In genomic region chr13:98456423-98456845, GRCh38 we compare ENCODE assay signal across 19 cellular contexts.
A peak's percentile ranks its signal among the peaks of the same experiment; 100 is the strongest.
DNase-seq lines count a peak whose midpoint lies in the region; ATAC-seq and TF ChIP-seq lines count a peak whose summit lies in the region.
"Had no signal": no experiment of that assay in that cellular context is flagged by ENCODE, and none has a peak within 500 bp of the region (broad histone marks: within the 10 kb centered on the region; RNA-seq: fewer than 3 reads in every experiment).

No MANE protein-coding gene starts in this region.

- peaks cover 5% of the 10 kb centered on the region for H3K4me1 Mint-ChIP-seq in activated CD8-positive, alpha-beta memory T cell treated with anti-CD3 and anti-CD28 coated beads, Interleukin-2, amount 10 ng/mL, durations not matched to agents 7 days and 5 days
- H3K4me1 Mint-ChIP-seq: B cell had no signal

- H3K4me3 Mint-ChIP-seq in activated CD8-positive, alpha-beta memory T cell treated with anti-CD3 and anti-CD28 coated beads, Interleukin-2, amount 10 ng/mL, durations not matched to agents 7 days and 5 days: no peak overlapping the region
- H3K4me3 Mint-ChIP-seq: B cell, brain had no signal

- no peaks in the 10 kb centered on the region for H3K27me3 Mint-ChIP-seq in activated CD8-positive, alpha-beta memory T cell treated with anti-CD3 and anti-CD28 coated beads, Interleukin-2, amount 10 ng/mL, durations not matched to agents 7 days and 5 days
- H3K27me3 Mint-ChIP-seq: B cell had no signal

- H3K36me3 Mint-ChIP-seq in activated CD8-positive, alpha-beta memory T cell treated with anti-CD3 and anti-CD28 coated beads, Interleukin-2, amount 10 ng/mL, durations not matched to agents 7 days and 5 days: peaks cover 37% of the 10 kb centered on the region

- no peaks in the 10 kb centered on the region for H3K9me3 Mint-ChIP-seq in activated CD8-positive, alpha-beta memory T cell treated with anti-CD3 and anti-CD28 coated beads, Interleukin-2, amount 10 ng/mL, durations not matched to agents 7 days and 5 days (ENCODE audit: low read depth)
- H3K9me3 Mint-ChIP-seq: brain had no signal

- TF ChIP-seq POLR2A in esophagus squamous epithelium (IDR thresholded peaks at IDR 0.05): no peak
- TF ChIP-seq POLR2A in uterus (IDR thresholded peaks at IDR 0.05): no peak

- no peak overlapping the region for H3K27ac Mint-ChIP-seq in activated CD8-positive, alpha-beta memory T cell treated with anti-CD3 and anti-CD28 coated beads, Interleukin-2, amount 10 ng/mL, durations not matched to agents 7 days and 5 days
- H3K27ac Mint-ChIP-seq: B cell had no signal

- ATAC-seq in left ventricle myocardium superior (peak; percentile 16), Right ventricle myocardium inferior (no peak), HG02973 (IDR thresholded peaks at IDR 0.05; ENCODE audit: unreplicated experiment) (no peak)
- ATAC-seq in activated CD8-positive, alpha-beta memory T cell treated with anti-CD3 and anti-CD28 coated beads, Interleukin-2, amount 10 ng/mL, durations not matched to agents 7 days and 5 days: no peak
- ATAC-seq: Panc1 had no signal

- H3K27ac ChIP-seq in esophagus squamous epithelium (peak overlapping the region in 3 of 4 donors; percentile 46 to 83 (median 64)), uterus (peak overlapping the region; percentile 79 to 80)
- H3K27ac ChIP-seq: suprapubic skin had no signal

- no peaks in the 10 kb centered on the region for H3K9me3 ChIP-seq in esophagus squamous epithelium
- no peaks in the 10 kb centered on the region for H3K9me3 ChIP-seq in uterus
- H3K9me3 ChIP-seq: sigmoid colon, suprapubic skin had no signal

- CTCF ChIA-PET in activated CD8-positive, alpha-beta memory T cell treated with anti-CD3 and anti-CD28 coated beads, Interleukin-2, amount 10 ng/mL, durations not matched to agents 7 days and 5 days (lab: Charles Lee): no interaction called here

- H3K4me3 ChIP-seq in esophagus squamous epithelium (no peak overlapping the region), uterus (no peak overlapping the region)
- H3K4me3 ChIP-seq: sigmoid colon, suprapubic skin had no signal

- DNase-seq in left ventricle myocardium superior: peak; percentile 33
- DNase-seq in Right ventricle myocardium inferior (ENCODE audit: missing footprints): no peak
- peak; percentile 99 for DNase-seq in NCI-H69 (lab: John Stamatoyannopoulos, UW)
- DNase-seq in esophagus squamous epithelium (lab: John Stamatoyannopoulos, UW): no peak
- no peak for DNase-seq in uterus
- no peak for DNase-seq in activated CD8-positive, alpha-beta memory T cell treated with anti-CD3 and anti-CD28 coated beads, Interleukin-2, amount 10 ng/mL, durations not matched to agents 7 days and 5 days
- DNase-seq: DMS153; H7; islet precursor cell; NCI-H1930; NCI-H748 treated with DMSO at 0.1 percent for 48 hours; sigmoid colon; stimulated activated CD4-positive, alpha-beta T cell treated with anti-CD3 and anti-CD28 coated beads, Interleukin-1b, Interleukin-23, amount 100 ng/mL, for 48 hours; SW 1271 had no signal

- H3K4me1 ChIP-seq in esophagus squamous epithelium: peaks cover 0 to 39% (median 26%) of the 10 kb centered on the region in 3 donors
- H3K4me1 ChIP-seq in uterus: peaks cover 4 to 8% of the 10 kb centered on the region in 2 donors

- H3K27me3 ChIP-seq in esophagus squamous epithelium (no peaks in the 10 kb centered on the region), uterus (no peaks in the 10 kb centered on the region)
- H3K27me3 ChIP-seq: sigmoid colon, suprapubic skin had no signal

- H3K36me3 ChIP-seq in esophagus squamous epithelium (peaks cover 23 to 98% (median 29%) of the 10 kb centered on the region in 3 donors), uterus (no peaks in the 10 kb centered on the region)

- 88 to 100% methylated on average over 4 of the region's 6 CpGs for WGBS in esophagus squamous epithelium, 2 donors

- TF ChIP-seq CTCF in esophagus squamous epithelium (IDR thresholded peaks at IDR 0.05) (no peak), uterus (IDR thresholded peaks at IDR 0.05) (no peak)

- intact Hi-C loops in left ventricle myocardium superior (cut with micrococcal nuclease) (no loop called here), Right ventricle myocardium inferior (cut with DNase I) (no loop called here), esophagus squamous epithelium (cut with DNase I) (no loop called here), uterus (cut with DNase I; ENCODE audit: low total_unique reads) (no loop called here)

Comparison
In these comparisons a context has a peak if more than half of its experiments do, and no peak if none do; other contexts are left out.
1. DNase-seq: peak in left ventricle myocardium superior (single experiment) and NCI-H69 (single experiment); none in Right ventricle myocardium inferior (single experiment), esophagus squamous epithelium (single experiment), uterus (0 of 2) and activated CD8-positive, alpha-beta memory T cell treated with anti-CD3 and anti-CD28 coated beads, Interleukin-2, amount 10 ng/mL, durations not matched to agents 7 days and 5 days (single experiment).